9 cellular contexts compared by ENCODE assay signal in the genomic region with DNA sequence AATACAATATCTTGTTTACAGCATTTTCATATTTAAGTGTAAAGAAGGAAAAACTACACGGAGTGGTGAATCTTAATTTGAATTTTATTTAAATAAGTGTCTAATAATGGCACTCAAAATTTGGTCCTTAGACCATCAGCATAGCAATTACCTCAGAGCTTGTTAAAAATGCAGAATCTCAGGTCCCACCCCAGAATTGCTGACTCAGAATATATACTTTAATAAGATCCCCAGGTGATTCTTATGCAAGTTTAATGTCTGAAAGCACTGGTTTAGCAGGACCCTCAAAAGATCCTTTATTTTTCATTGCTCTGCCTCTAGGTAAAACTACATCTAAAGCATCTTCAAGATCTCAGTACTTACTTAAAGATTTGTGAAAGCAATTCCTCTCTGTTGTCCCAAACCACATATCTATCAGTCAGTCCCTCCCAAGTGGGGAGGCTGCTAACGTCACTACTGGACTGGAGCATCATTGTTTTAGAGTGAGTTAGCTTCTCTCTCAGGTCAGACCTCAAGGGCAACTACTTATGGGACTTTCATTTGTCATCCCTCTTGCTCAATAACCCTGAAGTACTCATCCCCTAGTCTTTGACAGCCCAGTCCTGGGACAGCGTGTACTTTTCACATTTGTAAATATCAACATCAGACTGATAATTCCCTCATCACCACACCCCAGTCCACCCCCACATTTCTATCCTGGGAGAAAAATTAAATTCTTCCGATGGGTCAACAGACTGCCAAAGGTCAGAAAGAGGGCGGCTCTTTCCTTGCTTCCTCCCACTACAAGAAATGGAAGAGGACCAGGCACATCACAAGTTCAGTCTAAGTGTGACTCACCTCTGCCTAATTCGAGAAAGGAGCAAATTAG.
A peak's percentile ranks its signal among the peaks of the same experiment; 100 is the strongest.
DNase-seq lines count a peak whose midpoint lies in the region; ATAC-seq, FAIRE-seq and TF ChIP-seq lines count a peak whose summit lies in the region.
"Had no signal": no experiment of that assay in that cellular context is flagged by ENCODE, and none has a peak within 500 bp of the region (broad histone marks: within the 10 kb centered on the region; RNA-seq: fewer than 3 reads in every experiment).

No MANE protein-coding gene starts in this region.

- WGBS in stomach, 5 donors = 55 to 72% (median 71%) methylated on average over 6 of the region's 6 CpGs

- TF ChIP-seq POLR2A in stomach (IDR thresholded peaks at IDR 0.05) = no peak

- peak overlapping the region; percentile 66 for H3K9ac ChIP-seq in adipocyte (ENCODE audit: low read length)
- no peak overlapping the region for H3K9ac ChIP-seq in kidney (ENCODE audit: low read length in 2 of 2)

- peaks cover 12% of the 10 kb centered on the region for H3K4me1 Mint-ChIP-seq in endothelial cell (ENCODE audit: unreplicated experiment)

- H3K9me3 Mint-ChIP-seq in endothelial cell (ENCODE audit: unreplicated experiment) = no peaks in the 10 kb centered on the region

- intact Hi-C loops in kidney (cut with DNase I) = no loop called here
- intact Hi-C loops in stomach (cut with DNase I; ENCODE audit: low total_unique reads) = no loop called here

- H3K9me3 ChIP-seq in adipocyte (ENCODE audit: control insufficient read depth, low read length) (no peaks in the 10 kb centered on the region), kidney (ENCODE audit: control insufficient read depth in 1 of 2, low read length in 2 of 2) (no peaks in the 10 kb centered on the region), stomach (no peaks in the 10 kb centered on the region)

- peaks cover 51% of the 10 kb centered on the region for H3K4me1 ChIP-seq in adipocyte (ENCODE audit: control insufficient read depth, insufficient read depth, low read length)
- H3K4me1 ChIP-seq in kidney (ENCODE audit: control insufficient read depth in 1 of 2, insufficient read depth in 1 of 2, low read depth in 1 of 2, low read length in 2 of 2) = no peaks in the 10 kb centered on the region
- H3K4me1 ChIP-seq in stomach = peaks cover 0 to 48% (median 24%) of the 10 kb centered on the region in 4 donors

- no peaks in the 10 kb centered on the region for H3K36me3 ChIP-seq in adipocyte (ENCODE audit: control insufficient read depth, insufficient read depth, low read length, severe bottlenecking)
- H3K36me3 ChIP-seq in kidney (ENCODE audit: control insufficient read depth in 1 of 2, insufficient read depth in 2 of 2, low read length in 2 of 2) = no peaks in the 10 kb centered on the region
- no peaks in the 10 kb centered on the region for H3K36me3 ChIP-seq in stomach

- peaks cover 4% of the 10 kb centered on the region for H3K36me3 Mint-ChIP-seq in endothelial cell (ENCODE audit: low read depth, unreplicated experiment)

- no peak for TF ChIP-seq CTCF in kidney (IDR thresholded peaks at IDR 0.05; ENCODE audit: borderline replicate concordance, extremely low read depth, insufficient read depth)
- no peak for TF ChIP-seq CTCF in stomach (IDR thresholded peaks at IDR 0.05)
- no peak for TF ChIP-seq CTCF in endothelial cell (IDR thresholded peaks at IDR 0.05; ENCODE audit: unreplicated experiment)

- ATAC-seq in GM21423 (IDR thresholded peaks at IDR 0.05; ENCODE audit: unreplicated experiment) = no peak

- H3K27ac Mint-ChIP-seq in endothelial cell (ENCODE audit: unreplicated experiment) = no peak overlapping the region

- DNase-seq in HS-27A (ENCODE audit: low read depth) = peak; percentile 30
- peak; percentile 89 for DNase-seq in adipocyte (ENCODE audit: low read depth)
- peak; percentile 80 for DNase-seq in kidney
- DNase-seq in stomach = peak; percentile 37
- no peak for DNase-seq in endothelial cell (ENCODE audit: low spot score)
- no peak for DNase-seq in NCI-H2196 treated with DMSO at 0.1 percent for 48 hours (lab: John Stamatoyannopoulos, UW; ENCODE audit: unreplicated experiment)
- DNase-seq in NCI-H510A treated with DMSO at 0.1 percent for 48 hours (lab: John Stamatoyannopoulos, UW) = no peak
- DNase-seq: NCI-H2107 had no signal

- no peak for FAIRE-seq in kidney (lab: Jason Lieb, UNC)

- TF ChIP-seq EP300 in stomach (IDR thresholded peaks at IDR 0.05) = peak; percentile 74

- H3K4me3 Mint-ChIP-seq in endothelial cell (ENCODE audit: unreplicated experiment) = no peak overlapping the region

- H3K27me3 ChIP-seq in adipocyte (replicated peaks; ENCODE audit: control insufficient read depth, insufficient read depth, low read length) = no peaks in the 10 kb centered on the region
- no peaks in the 10 kb centered on the region for H3K27me3 ChIP-seq in stomach

- peak overlapping the region; percentile 58 for H3K4me3 ChIP-seq in adipocyte (ENCODE audit: low read length)
- H3K4me3 ChIP-seq in kidney (ENCODE audit: low read length in 2 of 2) = no peak overlapping the region
- no peak overlapping the region for H3K4me3 ChIP-seq in stomach

- H3K27me3 Mint-ChIP-seq in endothelial cell (ENCODE audit: unreplicated experiment) = peaks cover 1% of the 10 kb centered on the region

- H3K27ac ChIP-seq in kidney (ENCODE audit: low read depth in 2 of 2, low read length in 2 of 2) (no peak overlapping the region), stomach (peak overlapping the region in 4 of 5 donors; percentile 56 to 74 (median 71))

Comparison
In these comparisons a context has a peak if more than half of its experiments do, and no peak if none do; other contexts are left out.
1. DNase-seq: peak in HS-27A (single experiment), adipocyte (single experiment), kidney (single experiment) and stomach (single experiment); none in endothelial cell (single experiment), NCI-H2196 treated with DMSO at 0.1 percent for 48 hours (single experiment) and NCI-H510A treated with DMSO at 0.1 percent for 48 hours (single experiment).
2. H3K27ac ChIP-seq: peak in stomach (4 of 5); none in kidney (0 of 2).